ENCODE assay signal across 8 cellular contexts in the genomic region with DNA sequence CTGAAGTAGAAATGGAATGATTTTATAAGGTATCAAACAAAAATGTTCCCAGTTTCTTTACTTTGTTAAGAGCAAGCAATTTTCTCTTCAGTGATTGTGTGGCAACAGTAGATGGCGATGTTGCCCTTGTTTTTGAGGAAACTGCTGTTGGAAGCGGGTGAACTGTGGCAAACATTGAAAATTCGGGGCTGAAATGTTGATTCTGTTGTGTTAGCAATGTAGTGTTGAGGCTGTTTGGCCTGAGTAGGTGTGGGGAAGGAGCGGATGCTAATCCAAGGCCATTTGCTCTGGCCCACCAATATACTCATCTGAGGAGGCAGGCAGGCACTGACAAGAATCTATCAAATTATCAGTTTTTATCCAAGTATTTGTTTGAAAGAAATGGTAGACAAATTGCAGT.
DNase-seq lines count a peak whose midpoint lies in the region; ATAC-seq and TF ChIP-seq lines count a peak whose summit lies in the region.

No MANE protein-coding gene starts in this region.

- no peak overlapping the region for H3K4me3 ChIP-seq in neural cell (ENCODE audit: low read length)

- H3K9ac ChIP-seq in neural cell (ENCODE audit: low read length) = no peak overlapping the region

- no peaks in the 10 kb centered on the region for H3K9me2 ChIP-seq in neural cell (ENCODE audit: insufficient read depth, low read length)

- TF ChIP-seq RAD21 in neural cell (conservative IDR thresholded peaks at IDR 0.05) = peak; percentile 97

- no peak for TF ChIP-seq POLR2A in erythroblast (IDR thresholded peaks at IDR 0.05; ENCODE audit: low read length)

- H3K4me2 ChIP-seq in neural cell (ENCODE audit: low read length) = no peak overlapping the region

- TF ChIP-seq CTCF in neural cell (IDR thresholded peaks at IDR 0.05; ENCODE audit: poor library complexity, severe bottlenecking) = peak; percentile 94

- no peaks in the 10 kb centered on the region for H4K20me1 ChIP-seq in neural cell (ENCODE audit: insufficient read depth)

- DNase-seq in NCI-H2107 treated with DMSO at 0.1 percent for 48 hours (lab: John Stamatoyannopoulos, UW; ENCODE audit: unreplicated experiment) = peak; percentile 4
- DNase-seq in NCI-H2107 (lab: John Stamatoyannopoulos, UW) = no peak
- peak; percentile 2 for DNase-seq in NCI-H128 (lab: John Stamatoyannopoulos, UW; ENCODE audit: unreplicated experiment)
- DNase-seq in UCSD-AML1 (lab: John Stamatoyannopoulos, UW; ENCODE audit: unreplicated experiment) = peak; percentile 20
- peak; percentile 55 to 69 for DNase-seq in erythroblast (lab: John Stamatoyannopoulos, UW)

- peak; percentile 53 for ATAC-seq in GM21737 (IDR thresholded peaks at IDR 0.05; ENCODE audit: unreplicated experiment)
- ATAC-seq in GM21367 (IDR thresholded peaks at IDR 0.05; ENCODE audit: unreplicated experiment) = no peak

- no peaks in the 10 kb centered on the region for H3K36me3 ChIP-seq in neural cell (ENCODE audit: insufficient read depth, low read length)

- H3K79me2 ChIP-seq in neural cell (replicated peaks; ENCODE audit: insufficient read depth, low read length) = no peaks in the 10 kb centered on the region

- no peaks in the 10 kb centered on the region for H3F3A ChIP-seq in neural cell (ENCODE audit: insufficient read depth, low read length, poor library complexity, severe bottlenecking)

- H3K27me3 ChIP-seq in neural cell (ENCODE audit: insufficient read depth, low read depth, low read length) = no peaks in the 10 kb centered on the region

- H2AFZ ChIP-seq in neural cell (ENCODE audit: low read depth, low read length) = no peak overlapping the region

- H3K27ac ChIP-seq in neural cell (ENCODE audit: low read length) = no peak overlapping the region

- no peaks in the 10 kb centered on the region for H3K9me3 ChIP-seq in neural cell (ENCODE audit: low read length)

- no peak for TF ChIP-seq EP300 in neural cell (conservative IDR thresholded peaks at IDR 0.05; ENCODE audit: poor library complexity, severe bottlenecking)

TF ChIP-seq in neural cell, 6 proteins besides CTCF, POLR2A, EP300 and RAD21:
- no peak for TF ChIP-seq POLR2AphosphoS5 (IDR thresholded peaks at IDR 0.05)
- no peak for TF ChIP-seq EZH2 (IDR thresholded peaks at IDR 0.05; ENCODE audit: borderline replicate concordance, insufficient read depth, low read length, poor library complexity, severe bottlenecking)
- TF ChIP-seq SMC3 (conservative IDR thresholded peaks at IDR 0.05; ENCODE audit: poor library complexity) = peak; percentile 99
TF ChIP-seq in neural cell: peak in this region for 1.
